In the genomic region with DNA sequence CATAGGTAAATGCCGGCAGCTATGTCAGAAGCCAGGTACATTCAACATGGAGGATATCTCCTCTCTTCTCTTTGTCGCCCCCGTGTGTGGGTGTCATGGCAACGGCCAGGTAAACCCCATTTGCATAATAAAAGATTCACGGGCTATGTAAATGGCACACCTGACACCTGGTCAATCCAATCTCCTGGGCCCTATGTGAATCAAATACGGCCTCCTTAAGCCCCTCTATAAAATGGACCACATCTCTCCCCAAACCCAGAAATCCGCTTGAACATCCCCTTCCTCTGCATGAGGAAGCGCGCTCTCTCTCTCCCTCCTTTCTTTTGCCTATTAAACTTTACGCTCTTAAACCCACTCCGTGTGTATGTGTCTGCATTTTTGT, we compare ENCODE assay signal across 28 cellular contexts.
DNase-seq lines count a peak whose midpoint lies in the region; ATAC-seq and TF ChIP-seq lines count a peak whose summit lies in the region.
"Had no signal": no experiment of that assay in that cellular context is flagged by ENCODE, and none has a peak within 500 bp of the region (broad histone marks: within the 10 kb centered on the region; RNA-seq: fewer than 3 reads in every experiment).

No MANE protein-coding gene starts in this region.

- no peaks in the 10 kb centered on the region for H3K9me3 Mint-ChIP-seq in WTC11
- H3K9me3 Mint-ChIP-seq: activated naive CD8-positive, alpha-beta T cell treated with anti-CD3 and anti-CD28 coated beads, Interleukin-2, amount 10 ng/mL, durations not matched to agents 7 days and 5 days had no signal

- no peaks in the 10 kb centered on the region for H3K36me3 Mint-ChIP-seq in WTC11
- H3K36me3 Mint-ChIP-seq: activated naive CD8-positive, alpha-beta T cell treated with anti-CD3 and anti-CD28 coated beads, Interleukin-2, amount 10 ng/mL, durations not matched to agents 7 days and 5 days; naive B cell had no signal

- CTCF ChIA-PET in WTC11 (lab: Charles Lee) = interaction anchor here (0.8 kb wide), 1 partner anchor 9 kb away, joined by 3 read pairs; no protein-coding TSS in a partner anchor

- no peaks in the 10 kb centered on the region for H3K9me3 ChIP-seq in HUES48 (ENCODE audit: control insufficient read depth, insufficient read depth, low read length)
- H3K9me3 ChIP-seq: ascending aorta, sigmoid colon, SK-N-SH, transverse colon had no signal

- H3K27ac Mint-ChIP-seq in WTC11 = peak overlapping the region; percentile 93
- H3K27ac Mint-ChIP-seq: activated naive CD8-positive, alpha-beta T cell treated with anti-CD3 and anti-CD28 coated beads, Interleukin-2, amount 10 ng/mL, durations not matched to agents 7 days and 5 days; T-helper 1 cell treated with Interleukin-12 subunit alpha and Interleukin-12 subunit beta and Interleukin-4 antibody, amounts not matched to agents 30 μg/mL and 1 μg/mL, for 36 hours had no signal

- peak overlapping the region; percentile 8 for H3K27ac ChIP-seq in HUES48 (ENCODE audit: low read depth, low read length)
- H3K27ac ChIP-seq: ascending aorta, hepatocyte, sigmoid colon, transverse colon had no signal

- peak; percentile 70 for DNase-seq in DMS53 treated with DMSO at 0.1 percent for 48 hours (lab: John Stamatoyannopoulos, UW; ENCODE audit: unreplicated experiment)
- DNase-seq in WTC11 (ENCODE audit: low spot score) = peak; percentile 87
- peak; percentile 64 for DNase-seq in iPS-NIHi7 (ENCODE audit: extremely low spot score)
- no peak for DNase-seq in DMS79 (lab: John Stamatoyannopoulos, UW)
- DNase-seq in epidermal melanocyte (ENCODE audit: insufficient read length, low spot score) = no peak
- DNase-seq: activated CD4-positive, CD25-positive, alpha-beta regulatory T cell; activated gamma-delta T cell; activated naive CD8-positive, alpha-beta T cell treated with anti-CD3 and anti-CD28 coated beads, Interleukin-2, amount 10 ng/mL, durations not matched to agents 7 days and 5 days; activated T-cell treated with anti-CD3 and anti-CD28 coated beads, Interleukin-2, amount 50 U/mL, for 4 hours; GDM1; kidney; midbrain; MM.1S; naive B cell; NCI-H1105 treated with DMSO at 0.1 percent for 48 hours; NCI-H446; NK-92 treated with Interleukin-12 subunit alpha and Interleukin-12 subunit beta, amount 100 ng/mL, for 24 hours; sigmoid colon; SK-N-SH; stimulated activated CD4-positive, alpha-beta T cell treated with anti-CD3 and anti-CD28 coated beads, Interleukin-12 subunit alpha, Interleukin-12 subunit beta, amount 100 ng/mL, for 4 hours; stimulated activated CD4-positive, alpha-beta T cell treated with anti-CD3 and anti-CD28 coated beads, Interleukin-2, amount 100 ng/mL, for 48 hours; transverse colon had no signal

- peaks cover 41% of the 10 kb centered on the region for H3K4me1 Mint-ChIP-seq in WTC11
- H3K4me1 Mint-ChIP-seq: activated naive CD8-positive, alpha-beta T cell treated with anti-CD3 and anti-CD28 coated beads, Interleukin-2, amount 10 ng/mL, durations not matched to agents 7 days and 5 days; naive B cell had no signal

- H3K27me3 ChIP-seq in HUES48 (ENCODE audit: control insufficient read depth, insufficient read depth, low read length) = no peaks in the 10 kb centered on the region
- H3K27me3 ChIP-seq: ascending aorta, hepatocyte, sigmoid colon, transverse colon had no signal

- peak overlapping the region; percentile 4; the same call in 1 of the 2 replicates for H3K9ac ChIP-seq in HUES48 (ENCODE audit: low read depth, low read length)
- H3K9ac ChIP-seq: SK-N-SH had no signal

- peak overlapping the region; percentile 10; the same call in 1 of the 2 replicates for H3K4me3 Mint-ChIP-seq in WTC11
- H3K4me3 Mint-ChIP-seq: activated naive CD8-positive, alpha-beta T cell treated with anti-CD3 and anti-CD28 coated beads, Interleukin-2, amount 10 ng/mL, durations not matched to agents 7 days and 5 days; activated T-cell treated with anti-CD3 and anti-CD28 coated beads, Interleukin-2, amount 50 U/mL, for 4 hours; naive B cell; T-helper 1 cell treated with Interleukin-12 subunit alpha and Interleukin-12 subunit beta and Interleukin-4 antibody, amounts not matched to agents 30 μg/mL and 1 μg/mL, for 36 hours had no signal

- H3K36me3 ChIP-seq in HUES48 (ENCODE audit: control insufficient read depth, insufficient read depth, low read length) = no peaks in the 10 kb centered on the region
- H3K36me3 ChIP-seq: ascending aorta, sigmoid colon, transverse colon had no signal

- TF ChIP-seq CTCF in WTC11 (IDR thresholded peaks at IDR 0.05) = no peak

- peaks cover 30% of the 10 kb centered on the region for H3K4me1 ChIP-seq in HUES48 (ENCODE audit: control insufficient read depth, insufficient read depth, low read length)
- H3K4me1 ChIP-seq: ascending aorta, sigmoid colon, transverse colon had no signal

- ATAC-seq in WTC11 (peak; percentile 97), HG03571 (IDR thresholded peaks at IDR 0.05; ENCODE audit: unreplicated experiment) (no peak)
- ATAC-seq: activated T-cell treated with anti-CD3 and anti-CD28 coated beads, Interleukin-2, amount 50 U/mL, for 4 hours; Right ventricle myocardium inferior had no signal

- no peak overlapping the region; the same call in 1 of the 2 replicates for H3K4me3 ChIP-seq in HUES48 (ENCODE audit: low read depth, low read length)
- H3K4me3 ChIP-seq: ascending aorta, hepatocyte, sigmoid colon, transverse colon had no signal

- H3K27me3 Mint-ChIP-seq in WTC11 (ENCODE audit: low read depth) = no peaks in the 10 kb centered on the region
- H3K27me3 Mint-ChIP-seq: activated naive CD8-positive, alpha-beta T cell treated with anti-CD3 and anti-CD28 coated beads, Interleukin-2, amount 10 ng/mL, durations not matched to agents 7 days and 5 days; naive B cell had no signal

- POLR2A ChIA-PET in WTC11 (lab: Charles Lee) = no interaction called here

TF ChIP-seq in WTC11, 78 proteins besides CTCF, POLR2A, EP300 and RAD21 (continues in another document):
- TF ChIP-seq KAT7 (CRISPR knock-in tag; IDR thresholded peaks at IDR 0.05; ENCODE audit: borderline replicate concordance) (no peak), SMAD3 (CRISPR knock-in tag; IDR thresholded peaks at IDR 0.05; ENCODE audit: borderline replicate concordance) (no peak), JUN (CRISPR knock-in tag; IDR thresholded peaks at IDR 0.05) (no peak), NR3C1 (CRISPR knock-in tag; conservative IDR thresholded peaks at IDR 0.05; ENCODE audit: low read depth) (no peak), TP53 (CRISPR knock-in tag; IDR thresholded peaks at IDR 0.05) (no peak), PRRX2 (CRISPR knock-in tag; IDR thresholded peaks at IDR 0.05) (no peak), TEAD1 (CRISPR knock-in tag; IDR thresholded peaks at IDR 0.05) (no peak), NFATC4 (CRISPR knock-in tag; IDR thresholded peaks at IDR 0.05) (no peak), HMGA2 (CRISPR knock-in tag; IDR thresholded peaks at IDR 0.05) (no peak), OVOL2 (CRISPR knock-in tag; IDR thresholded peaks at IDR 0.05; ENCODE audit: borderline replicate concordance) (no peak), GABPB1 (CRISPR knock-in tag; IDR thresholded peaks at IDR 0.05) (no peak), MYBL2 (CRISPR knock-in tag; IDR thresholded peaks at IDR 0.05) (peak; percentile 38; the same call in 1 of the 2 replicates), ZNF121 (CRISPR knock-in tag; IDR thresholded peaks at IDR 0.05) (no peak)
- TF ChIP-seq, protein P1, sequence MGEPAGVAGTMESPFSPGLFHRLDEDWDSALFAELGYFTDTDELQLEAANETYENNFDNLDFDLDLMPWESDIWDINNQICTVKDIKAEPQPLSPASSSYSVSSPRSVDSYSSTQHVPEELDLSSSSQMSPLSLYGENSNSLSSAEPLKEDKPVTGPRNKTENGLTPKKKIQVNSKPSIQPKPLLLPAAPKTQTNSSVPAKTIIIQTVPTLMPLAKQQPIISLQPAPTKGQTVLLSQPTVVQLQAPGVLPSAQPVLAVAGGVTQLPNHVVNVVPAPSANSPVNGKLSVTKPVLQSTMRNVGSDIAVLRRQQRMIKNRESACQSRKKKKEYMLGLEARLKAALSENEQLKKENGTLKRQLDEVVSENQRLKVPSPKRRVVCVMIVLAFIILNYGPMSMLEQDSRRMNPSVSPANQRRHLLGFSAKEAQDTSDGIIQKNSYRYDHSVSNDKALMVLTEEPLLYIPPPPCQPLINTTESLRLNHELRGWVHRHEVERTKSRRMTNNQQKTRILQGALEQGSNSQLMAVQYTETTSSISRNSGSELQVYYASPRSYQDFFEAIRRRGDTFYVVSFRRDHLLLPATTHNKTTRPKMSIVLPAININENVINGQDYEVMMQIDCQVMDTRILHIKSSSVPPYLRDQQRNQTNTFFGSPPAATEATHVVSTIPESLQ (CRISPR knock-in tag; IDR thresholded peaks at IDR 0.05) = no peak
- TF ChIP-seq, protein P2, sequence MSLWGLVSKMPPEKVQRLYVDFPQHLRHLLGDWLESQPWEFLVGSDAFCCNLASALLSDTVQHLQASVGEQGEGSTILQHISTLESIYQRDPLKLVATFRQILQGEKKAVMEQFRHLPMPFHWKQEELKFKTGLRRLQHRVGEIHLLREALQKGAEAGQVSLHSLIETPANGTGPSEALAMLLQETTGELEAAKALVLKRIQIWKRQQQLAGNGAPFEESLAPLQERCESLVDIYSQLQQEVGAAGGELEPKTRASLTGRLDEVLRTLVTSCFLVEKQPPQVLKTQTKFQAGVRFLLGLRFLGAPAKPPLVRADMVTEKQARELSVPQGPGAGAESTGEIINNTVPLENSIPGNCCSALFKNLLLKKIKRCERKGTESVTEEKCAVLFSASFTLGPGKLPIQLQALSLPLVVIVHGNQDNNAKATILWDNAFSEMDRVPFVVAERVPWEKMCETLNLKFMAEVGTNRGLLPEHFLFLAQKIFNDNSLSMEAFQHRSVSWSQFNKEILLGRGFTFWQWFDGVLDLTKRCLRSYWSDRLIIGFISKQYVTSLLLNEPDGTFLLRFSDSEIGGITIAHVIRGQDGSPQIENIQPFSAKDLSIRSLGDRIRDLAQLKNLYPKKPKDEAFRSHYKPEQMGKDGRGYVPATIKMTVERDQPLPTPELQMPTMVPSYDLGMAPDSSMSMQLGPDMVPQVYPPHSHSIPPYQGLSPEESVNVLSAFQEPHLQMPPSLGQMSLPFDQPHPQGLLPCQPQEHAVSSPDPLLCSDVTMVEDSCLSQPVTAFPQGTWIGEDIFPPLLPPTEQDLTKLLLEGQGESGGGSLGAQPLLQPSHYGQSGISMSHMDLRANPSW (CRISPR knock-in tag; conservative IDR thresholded peaks at IDR 0.05; ENCODE audit: low read depth) = no peak
- TF ChIP-seq, protein P3, sequence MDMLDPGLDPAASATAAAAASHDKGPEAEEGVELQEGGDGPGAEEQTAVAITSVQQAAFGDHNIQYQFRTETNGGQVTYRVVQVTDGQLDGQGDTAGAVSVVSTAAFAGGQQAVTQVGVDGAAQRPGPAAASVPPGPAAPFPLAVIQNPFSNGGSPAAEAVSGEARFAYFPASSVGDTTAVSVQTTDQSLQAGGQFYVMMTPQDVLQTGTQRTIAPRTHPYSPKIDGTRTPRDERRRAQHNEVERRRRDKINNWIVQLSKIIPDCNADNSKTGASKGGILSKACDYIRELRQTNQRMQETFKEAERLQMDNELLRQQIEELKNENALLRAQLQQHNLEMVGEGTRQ (CRISPR knock-in tag; IDR thresholded peaks at IDR 0.05) = 0 out of 2 replicates have a peak, but pooled peaks have one; percentile 38

Comparison
In these comparisons a context has a peak if more than half of its experiments do, and no peak if none do; other contexts are left out.
1. DNase-seq: peak in DMS53 treated with DMSO at 0.1 percent for 48 hours (single experiment), WTC11 (single experiment) and iPS-NIHi7 (single experiment); none in DMS79 (single experiment) and epidermal melanocyte (single experiment).